25 cellular contexts compared by ENCODE assay signal in the genomic region with DNA sequence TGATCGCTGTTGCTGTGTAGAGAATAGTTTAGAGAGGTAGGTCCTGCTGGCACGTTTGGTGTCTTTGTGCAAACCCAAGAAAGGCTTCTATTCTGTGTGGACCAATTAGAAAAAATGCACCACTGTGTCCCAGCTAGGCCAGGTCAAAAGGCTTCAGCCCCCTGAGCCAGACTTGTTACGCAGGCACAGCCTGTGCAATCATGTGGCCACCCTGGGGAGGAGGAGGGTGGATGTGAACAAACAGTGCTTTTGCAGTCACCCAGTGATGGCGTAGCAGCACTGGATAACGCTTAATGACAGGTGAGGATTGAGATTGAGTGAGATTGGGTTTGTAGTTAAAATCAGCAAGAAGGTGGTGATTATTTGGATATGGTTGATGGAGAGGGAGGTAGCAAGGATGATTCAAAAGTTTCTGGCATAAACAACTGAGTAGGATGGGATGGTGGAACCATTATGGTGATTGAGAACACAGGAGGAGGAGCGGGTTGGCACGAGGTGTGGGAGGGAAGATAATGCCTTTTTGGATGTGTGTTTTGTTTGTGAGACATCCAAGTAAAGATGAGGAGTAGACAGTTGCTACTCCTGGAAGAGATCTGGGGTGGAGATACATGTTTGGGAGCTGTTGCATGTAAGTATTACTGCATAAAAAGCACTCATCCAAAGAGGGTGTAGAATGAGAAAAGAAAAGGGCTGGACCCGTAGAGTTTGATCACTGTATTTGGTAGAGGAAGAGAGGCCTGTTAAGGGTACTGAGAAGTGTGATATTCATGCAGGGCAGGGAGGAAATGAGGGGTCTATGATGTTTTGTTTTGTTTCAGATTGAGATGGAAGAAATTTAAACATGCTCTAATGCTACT. TPM values are rescaled to one million over a fixed set of nuclear protein-coding genes. Genes with fewer than 3 reads are reported as not detected.
DNase-seq lines count a peak whose midpoint lies in the region; ATAC-seq and TF ChIP-seq lines count a peak whose summit lies in the region.
"Had no signal": no experiment of that assay in that cellular context is flagged by ENCODE, and none has a peak within 500 bp of the region (broad histone marks: within the 10 kb centered on the region; RNA-seq: fewer than 3 reads in every experiment).

No MANE protein-coding gene starts in this region.

- H3K27ac ChIP-seq in SU-DHL-6 (ENCODE audit: low read depth, low read length), result peak overlapping the region; percentile 95
- H3K27ac ChIP-seq: adrenal gland, SJCRH30 had no signal

- peaks cover 54% of the 10 kb centered on the region for H3F3A ChIP-seq in SU-DHL-6 (ENCODE audit: insufficient read depth)

- no peaks in the 10 kb centered on the region for H3K36me3 ChIP-seq in SU-DHL-6 (ENCODE audit: low read length)
- H3K36me3 ChIP-seq: adrenal gland, SJCRH30, thyroid gland had no signal

- peak overlapping the region; percentile 88 for H3K4me2 ChIP-seq in SU-DHL-6 (ENCODE audit: low read depth, low read length, poor library complexity, severe bottlenecking)

- no peak for ATAC-seq in activated naive CD8-positive, alpha-beta T cell treated with anti-CD3 and anti-CD28 coated beads, Interleukin-2, amount 10 ng/mL, durations not matched to agents 7 days and 5 days (ENCODE audit: low read depth)
- no peak for ATAC-seq in activated naive CD8-positive, alpha-beta T cell treated with anti-CD3 and anti-CD28 coated beads, Interleukin-2, amount 50 U/mL, for 24 hours
- ATAC-seq in stimulated activated effector memory CD8-positive, alpha-beta T cell treated with anti-CD3 and anti-CD28 coated beads, Interleukin-12 subunit alpha, Interleukin-12 subunit beta, amount 100 ng/mL, for 72 hours, result no peak
- ATAC-seq: CD8-positive, alpha-beta T cell; GM12878; stimulated activated naive CD8-positive, alpha-beta T cell treated with anti-CD3 and anti-CD28 coated beads, Interleukin-15, amount 100 ng/mL, for 72 hours; T-cell had no signal

- H3K27me3 ChIP-seq in SU-DHL-6 (ENCODE audit: low read length), result no peaks in the 10 kb centered on the region
- H3K27me3 ChIP-seq: adrenal gland, SJCRH30, thyroid gland had no signal

- POLR2A ChIA-PET in activated naive CD8-positive, alpha-beta T cell treated with anti-CD3 and anti-CD28 coated beads, Interleukin-2, amount 10 ng/mL, durations not matched to agents 7 days and 5 days (lab: Charles Lee), result no interaction called here

- H3K9me3 ChIP-seq in SU-DHL-6 (ENCODE audit: insufficient read depth, low read length), result no peaks in the 10 kb centered on the region
- H3K9me3 ChIP-seq: adrenal gland, SJCRH30, thyroid gland had no signal

- H3K9ac ChIP-seq in SU-DHL-6 (ENCODE audit: low read length), result peak overlapping the region; percentile 10

- TF ChIP-seq CTCF in SU-DHL-6 (IDR thresholded peaks at IDR 0.05; ENCODE audit: insufficient read depth, low read length, poor library complexity, severe bottlenecking), result no peak

- peak overlapping the region; percentile 6 for H3K27ac Mint-ChIP-seq in activated naive CD8-positive, alpha-beta T cell treated with anti-CD3 and anti-CD28 coated beads, Interleukin-2, amount 10 ng/mL, durations not matched to agents 7 days and 5 days
- H3K27ac Mint-ChIP-seq in activated naive CD8-positive, alpha-beta T cell treated with anti-CD3 and anti-CD28 coated beads, Interleukin-2, amount 50 U/mL, for 24 hours, result no peak overlapping the region
- H3K27ac Mint-ChIP-seq in immature natural killer cell, result peak overlapping the region; percentile 31 to 87 (median 48)
- peak overlapping the region; percentile 5 for H3K27ac Mint-ChIP-seq in stimulated activated effector memory CD8-positive, alpha-beta T cell treated with anti-CD3 and anti-CD28 coated beads, Interleukin-12 subunit alpha, Interleukin-12 subunit beta, amount 100 ng/mL, for 72 hours
- H3K27ac Mint-ChIP-seq: activated CD4-positive, alpha-beta memory T cell treated with anti-CD3 and anti-CD28 coated beads for 36 hours; brain; CD8-positive, alpha-beta T cell; HFFc6; stimulated activated naive CD8-positive, alpha-beta T cell treated with anti-CD3 and anti-CD28 coated beads, Interleukin-15, amount 100 ng/mL, for 72 hours; T-cell had no signal

- H3K9me2 ChIP-seq in SU-DHL-6 (replicated peaks; ENCODE audit: insufficient read depth, low read length), result no peaks in the 10 kb centered on the region

- no peaks in the 10 kb centered on the region for H4K20me1 ChIP-seq in SU-DHL-6 (ENCODE audit: low read depth, low read length)

- peaks cover 14% of the 10 kb centered on the region for H3K4me1 Mint-ChIP-seq in activated naive CD8-positive, alpha-beta T cell treated with anti-CD3 and anti-CD28 coated beads, Interleukin-2, amount 10 ng/mL, durations not matched to agents 7 days and 5 days
- H3K4me1 Mint-ChIP-seq in activated naive CD8-positive, alpha-beta T cell treated with anti-CD3 and anti-CD28 coated beads, Interleukin-2, amount 50 U/mL, for 24 hours, result peaks cover 29% of the 10 kb centered on the region
- peaks cover 34 to 47% of the 10 kb centered on the region in 2 donors for H3K4me1 Mint-ChIP-seq in immature natural killer cell
- H3K4me1 Mint-ChIP-seq in stimulated activated effector memory CD8-positive, alpha-beta T cell treated with anti-CD3 and anti-CD28 coated beads, Interleukin-12 subunit alpha, Interleukin-12 subunit beta, amount 100 ng/mL, for 72 hours, result peaks cover 16% of the 10 kb centered on the region
- H3K4me1 Mint-ChIP-seq: stimulated activated naive CD8-positive, alpha-beta T cell treated with anti-CD3 and anti-CD28 coated beads, Interleukin-15, amount 100 ng/mL, for 72 hours had no signal

- H3K36me3 Mint-ChIP-seq in activated naive CD8-positive, alpha-beta T cell treated with anti-CD3 and anti-CD28 coated beads, Interleukin-2, amount 10 ng/mL, durations not matched to agents 7 days and 5 days, result peaks cover 23% of the 10 kb centered on the region
- peaks cover 6% of the 10 kb centered on the region for H3K36me3 Mint-ChIP-seq in activated naive CD8-positive, alpha-beta T cell treated with anti-CD3 and anti-CD28 coated beads, Interleukin-2, amount 50 U/mL, for 24 hours (ENCODE audit: low read depth)
- H3K36me3 Mint-ChIP-seq in immature natural killer cell, result peaks cover 0 to 6% (median 5%) of the 10 kb centered on the region in 3 donors
- peaks cover 13% of the 10 kb centered on the region for H3K36me3 Mint-ChIP-seq in stimulated activated effector memory CD8-positive, alpha-beta T cell treated with anti-CD3 and anti-CD28 coated beads, Interleukin-12 subunit alpha, Interleukin-12 subunit beta, amount 100 ng/mL, for 72 hours
- H3K36me3 Mint-ChIP-seq: activated CD4-positive, alpha-beta memory T cell treated with anti-CD3 and anti-CD28 coated beads for 36 hours; brain; CD8-positive, alpha-beta T cell had no signal

- H3K4me3 ChIP-seq in SU-DHL-6 (ENCODE audit: insufficient read depth, low read length, poor library complexity, severe bottlenecking), result no peak overlapping the region
- H3K4me3 ChIP-seq: adrenal gland, GM12878, SJCRH30, thyroid gland had no signal

- H3K27me3 Mint-ChIP-seq in activated naive CD8-positive, alpha-beta T cell treated with anti-CD3 and anti-CD28 coated beads, Interleukin-2, amount 10 ng/mL, durations not matched to agents 7 days and 5 days, result peaks cover 1% of the 10 kb centered on the region
- H3K27me3 Mint-ChIP-seq in activated naive CD8-positive, alpha-beta T cell treated with anti-CD3 and anti-CD28 coated beads, Interleukin-2, amount 50 U/mL, for 24 hours, result no peaks in the 10 kb centered on the region
- H3K27me3 Mint-ChIP-seq in immature natural killer cell (ENCODE audit: low read depth in 3 of 3), result no peaks in the 10 kb centered on the region
- H3K27me3 Mint-ChIP-seq: activated CD4-positive, alpha-beta memory T cell treated with anti-CD3 and anti-CD28 coated beads for 36 hours; stimulated activated naive CD8-positive, alpha-beta T cell treated with anti-CD3 and anti-CD28 coated beads, Interleukin-15, amount 100 ng/mL, for 72 hours; T-cell had no signal

- H2AFZ ChIP-seq in SU-DHL-6 (ENCODE audit: low read depth, low read length, severe bottlenecking), result no peak overlapping the region

- H3K79me2 ChIP-seq in SU-DHL-6 (ENCODE audit: insufficient read depth, low read length), result peaks cover 57% of the 10 kb centered on the region

- H3K4me3 Mint-ChIP-seq in activated naive CD8-positive, alpha-beta T cell treated with anti-CD3 and anti-CD28 coated beads, Interleukin-2, amount 10 ng/mL, durations not matched to agents 7 days and 5 days, result no peak overlapping the region
- no peak overlapping the region for H3K4me3 Mint-ChIP-seq in activated naive CD8-positive, alpha-beta T cell treated with anti-CD3 and anti-CD28 coated beads, Interleukin-2, amount 50 U/mL, for 24 hours
- H3K4me3 Mint-ChIP-seq in immature natural killer cell, result peak overlapping the region; percentile 7 to 48 (median 33)
- no peak overlapping the region for H3K4me3 Mint-ChIP-seq in stimulated activated effector memory CD8-positive, alpha-beta T cell treated with anti-CD3 and anti-CD28 coated beads, Interleukin-12 subunit alpha, Interleukin-12 subunit beta, amount 100 ng/mL, for 72 hours
- H3K4me3 Mint-ChIP-seq: activated CD4-positive, alpha-beta memory T cell treated with anti-CD3 and anti-CD28 coated beads for 36 hours; CD8-positive, alpha-beta T cell; HFFc6; stimulated activated naive CD8-positive, alpha-beta T cell treated with anti-CD3 and anti-CD28 coated beads, Interleukin-15, amount 100 ng/mL, for 72 hours; T-cell had no signal

- no peaks in the 10 kb centered on the region for H3K9me3 Mint-ChIP-seq in activated naive CD8-positive, alpha-beta T cell treated with anti-CD3 and anti-CD28 coated beads, Interleukin-2, amount 10 ng/mL, durations not matched to agents 7 days and 5 days
- H3K9me3 Mint-ChIP-seq in activated naive CD8-positive, alpha-beta T cell treated with anti-CD3 and anti-CD28 coated beads, Interleukin-2, amount 50 U/mL, for 24 hours, result no peaks in the 10 kb centered on the region
- no peaks in the 10 kb centered on the region for H3K9me3 Mint-ChIP-seq in immature natural killer cell
- no peaks in the 10 kb centered on the region for H3K9me3 Mint-ChIP-seq in stimulated activated effector memory CD8-positive, alpha-beta T cell treated with anti-CD3 and anti-CD28 coated beads, Interleukin-12 subunit alpha, Interleukin-12 subunit beta, amount 100 ng/mL, for 72 hours
- H3K9me3 Mint-ChIP-seq: activated CD4-positive, alpha-beta memory T cell treated with anti-CD3 and anti-CD28 coated beads for 36 hours; CD8-positive, alpha-beta T cell; HFFc6; stimulated activated naive CD8-positive, alpha-beta T cell treated with anti-CD3 and anti-CD28 coated beads, Interleukin-15, amount 100 ng/mL, for 72 hours; T-cell had no signal

- no peak for DNase-seq in activated naive CD8-positive, alpha-beta T cell treated with anti-CD3 and anti-CD28 coated beads, Interleukin-2, amount 10 ng/mL, durations not matched to agents 7 days and 5 days
- no peak for DNase-seq in activated naive CD8-positive, alpha-beta T cell treated with anti-CD3 and anti-CD28 coated beads, Interleukin-2, amount 50 U/mL, for 24 hours
- no peak for DNase-seq in immature natural killer cell
- DNase-seq in stimulated activated effector memory CD8-positive, alpha-beta T cell treated with anti-CD3 and anti-CD28 coated beads, Interleukin-12 subunit alpha, Interleukin-12 subunit beta, amount 100 ng/mL, for 72 hours (ENCODE audit: low spot score in 2 of 2), result no peak
- DNase-seq in GOT3 (lab: John Stamatoyannopoulos, UW), result no peak
- DNase-seq in LoVo (ENCODE audit: low spot score), result no peak
- DNase-seq in stimulated activated CD4-positive, alpha-beta T cell treated with anti-CD3 and anti-CD28 coated beads, Interleukin-4, amount 100 ng/mL, for 1 hour, result no peak
- DNase-seq: activated CD4-positive, alpha-beta memory T cell treated with anti-CD3 and anti-CD28 coated beads for 36 hours; activated CD4-positive, CD25-positive, alpha-beta regulatory T cell treated with anti-CD3 and anti-CD28 coated beads, Interleukin-2, amount 50 U/mL, for 72 hours; activated gamma-delta T cell treated with Interleukin-2 at 50 U/mL for 16 hours; adrenal gland; CD8-positive, alpha-beta T cell; EL; HFFc6; Kasumi-1; NCI-H1092 treated with DMSO at 0.1 percent for 48 hours; NCI-H1930; NCI-H748 treated with DMSO at 0.1 percent for 48 hours; SJCRH30; stimulated activated naive CD8-positive, alpha-beta T cell treated with anti-CD3 and anti-CD28 coated beads, Interleukin-15, amount 100 ng/mL, for 72 hours; T-cell; thyroid gland had no signal

RNA-seq across cellular contexts. Expression of a gene that starts 6.7 kb away (rescaled TPM):
- 10 to 100 TPM; 10.9 to 11.1 TPM for total RNA-seq in activated naive CD8-positive, alpha-beta T cell treated with anti-CD3 and anti-CD28 coated beads, Interleukin-2, amount 10 ng/mL, durations not matched to agents 7 days and 5 days
- 10 to 100 TPM in 1 of 3 donors, 1 to 10 TPM in 2; 4.8 to 18.9 (median 9.1) TPM for polyA plus RNA-seq in immature natural killer cell

Comparison
In these comparisons a context has a peak if more than half of its experiments do, and no peak if none do; other contexts are left out.
1. H3K4me3 Mint-ChIP-seq: peak in immature natural killer cell (5 of 5); none in activated naive CD8-positive, alpha-beta T cell treated with anti-CD3 and anti-CD28 coated beads, Interleukin-2, amount 10 ng/mL, durations not matched to agents 7 days and 5 days (single experiment), activated naive CD8-positive, alpha-beta T cell treated with anti-CD3 and anti-CD28 coated beads, Interleukin-2, amount 50 U/mL, for 24 hours (single experiment) and stimulated activated effector memory CD8-positive, alpha-beta T cell treated with anti-CD3 and anti-CD28 coated beads, Interleukin-12 subunit alpha, Interleukin-12 subunit beta, amount 100 ng/mL, for 72 hours (single experiment).